Comparison of ENCODE assay signal across 12 cellular contexts in the genomic region with DNA sequence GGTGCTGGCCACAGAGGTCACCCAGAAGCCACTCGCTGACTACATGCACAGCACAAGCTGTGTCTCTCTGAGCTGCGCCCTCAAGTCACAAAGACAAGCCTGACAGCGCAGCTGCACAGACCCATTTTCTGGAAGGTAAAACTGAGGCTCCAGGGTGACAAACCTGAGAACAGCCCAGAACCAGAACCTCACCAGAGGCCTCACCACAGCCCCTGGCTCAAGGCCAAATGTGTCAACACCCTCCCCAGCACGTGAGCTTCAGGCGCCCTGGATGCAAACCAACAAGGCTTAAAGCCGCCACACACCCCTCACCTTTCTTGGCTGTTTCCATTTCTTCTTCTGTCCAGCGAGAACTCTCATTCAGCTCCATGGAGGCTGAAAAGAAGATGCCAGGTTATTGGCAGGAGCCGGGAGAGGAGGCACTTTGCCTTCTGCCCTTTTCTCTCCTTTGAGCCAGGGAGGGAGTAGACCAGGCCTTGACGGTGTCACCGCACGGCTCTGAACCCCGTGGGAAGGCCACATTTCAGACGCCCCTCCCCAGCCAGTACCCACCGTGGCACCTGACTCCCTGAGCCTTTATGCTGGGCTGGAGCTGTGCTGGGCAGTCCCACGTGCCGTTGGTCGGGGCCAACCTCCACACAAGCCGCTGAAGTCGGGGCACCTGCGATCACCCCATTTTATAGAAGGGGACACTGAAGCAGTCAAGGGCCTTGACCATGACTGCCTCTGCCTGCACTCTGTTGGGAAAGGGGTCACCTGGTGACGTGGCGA.
DNase-seq lines count a peak whose midpoint lies in the region; ATAC-seq and TF ChIP-seq lines count a peak whose summit lies in the region.
"Had no signal": no experiment of that assay in that cellular context is flagged by ENCODE, and none has a peak within 500 bp of the region (broad histone marks: within the 10 kb centered on the region; RNA-seq: fewer than 3 reads in every experiment).

No MANE protein-coding gene starts in this region.

- in situ Hi-C loops in KBM-7 (cut with MboI; ENCODE audit: low pct_unique_long_range_greater_than_20kb, low sequenced_read_pairs), result no loop called here

- peaks cover 20% of the 10 kb centered on the region for H3K4me1 Mint-ChIP-seq in CD14-positive monocyte

- no peak for TF ChIP-seq POLR2A in body of pancreas (IDR thresholded peaks at IDR 0.05)

- no peak for TF ChIP-seq CTCF in CD14-positive monocyte (IDR thresholded peaks at IDR 0.05)
- TF ChIP-seq CTCF in body of pancreas (IDR thresholded peaks at IDR 0.05), result no peak
- TF ChIP-seq CTCF in mucosa of descending colon (IDR thresholded peaks at IDR 0.05), result no peak
- TF ChIP-seq CTCF in OCI-LY7 (conservative IDR thresholded peaks at IDR 0.05; ENCODE audit: low read length), result no peak

- H3K4me3 Mint-ChIP-seq in CD14-positive monocyte, result no peak overlapping the region

- H3K36me3 ChIP-seq in body of pancreas (replicated peaks in 1 of 2; ENCODE audit: insufficient read depth in 1 of 2, low read depth in 2 of 2) (no peaks in the 10 kb centered on the region), mucosa of descending colon (ENCODE audit: low read depth) (no peaks in the 10 kb centered on the region), OCI-LY7 (ENCODE audit: insufficient read depth, low read length) (peaks cover 33% of the 10 kb centered on the region; the same call in 1 of the 2 replicates)

- H3K4me1 ChIP-seq in body of pancreas (peaks cover 42% of the 10 kb centered on the region), mucosa of descending colon (ENCODE audit: low read depth) (peaks cover 34% of the 10 kb centered on the region), OCI-LY7 (ENCODE audit: insufficient read depth, low read length, poor library complexity, severe bottlenecking) (no peaks in the 10 kb centered on the region)

- intact Hi-C loops in CD14-positive monocyte (cut with micrococcal nuclease), result loop anchor here (10.0 kb wide), 2 partner anchors 57 to 287 kb away; no protein-coding TSS in a partner anchor
- intact Hi-C loops in body of pancreas (cut with DNase I), result no loop called here
- intact Hi-C loops in mucosa of descending colon (cut with DNase I, micrococcal nuclease), result no loop called here
- intact Hi-C loops in OCI-LY7 (cut with micrococcal nuclease; ENCODE audit: unreplicated experiment), result no loop called here

- H3K79me2 ChIP-seq in OCI-LY7 (ENCODE audit: insufficient read depth, low read depth, low read length), result no peaks in the 10 kb centered on the region

- peaks cover 82 to 95% of the 10 kb centered on the region in 2 donors for H3K36me3 Mint-ChIP-seq in CD14-positive monocyte

- peak overlapping the region in 4 of 7 donors; percentile 15 to 46 (median 18) for H3K27ac Mint-ChIP-seq in CD14-positive monocyte

- no peaks in the 10 kb centered on the region for H4K20me1 ChIP-seq in OCI-LY7 (ENCODE audit: insufficient read depth, low read length)

- POLR2A ChIA-PET in OCI-LY7 (lab: Charles Lee), result interaction anchor here (0.6 kb wide), 1 partner anchor 547 kb away, joined by 3 read pairs; no protein-coding TSS in a partner anchor

- H2AFZ ChIP-seq in OCI-LY7 (ENCODE audit: low read length), result no peak overlapping the region

- no peaks in the 10 kb centered on the region for H3K9me2 ChIP-seq in OCI-LY7 (ENCODE audit: insufficient read depth, low read length)

- H3K27me3 Mint-ChIP-seq in CD14-positive monocyte (ENCODE audit: low read depth in 3 of 3), result no peaks in the 10 kb centered on the region

- ATAC-seq in body of pancreas (no peak), mucosa of descending colon (peak; percentile 16)

- H3K9me3 Mint-ChIP-seq in CD14-positive monocyte, result peaks cover 0 to 2% (median 0%) of the 10 kb centered on the region in 7 donors

- no peaks in the 10 kb centered on the region for H3K27me3 ChIP-seq in body of pancreas

- 82 to 89% methylated on average over 9 to 22 of the region's 22 CpGs for WGBS in body of pancreas, 2 donors

- no peak for DNase-seq in CD14-positive monocyte (ENCODE audit: low spot score)
- DNase-seq in KBM-7, result peak; percentile 10
- DNase-seq in body of pancreas, result peak; percentile 58 to 72 (median 70)
- DNase-seq in mucosa of descending colon, result peak in 2 of 3 donors; percentile 76 to 77
- no peak for DNase-seq in OCI-LY7 (ENCODE audit: low spot score)
- no peak for DNase-seq in NCI-H187 treated with DMSO at 0.1 percent for 48 hours (lab: John Stamatoyannopoulos, UW)
- no peak for DNase-seq in SW480 (ENCODE audit: low spot score)
- DNase-seq in GDM1 (lab: John Stamatoyannopoulos, UW), result no peak
- DNase-seq: foreskin melanocyte; GOT3; stimulated activated CD4-positive, alpha-beta T cell treated with anti-CD3 and anti-CD28 coated beads, Interleukin-12 subunit alpha, Interleukin-12 subunit beta, amount 100 ng/mL, for 4 hours had no signal

- H3K9me3 ChIP-seq in body of pancreas, result no peaks in the 10 kb centered on the region
- no peaks in the 10 kb centered on the region for H3K9me3 ChIP-seq in mucosa of descending colon
- H3K9me3 ChIP-seq in OCI-LY7 (ENCODE audit: low read length), result no peaks in the 10 kb centered on the region

- H3K4me3 ChIP-seq in body of pancreas (no peak overlapping the region), mucosa of descending colon (no peak overlapping the region), OCI-LY7 (ENCODE audit: low read depth, low read length, poor library complexity, severe bottlenecking) (no peak overlapping the region)
- H3K4me3 ChIP-seq: SK-N-MC had no signal

- peak overlapping the region in 3 of 4 donors; percentile 62 to 73 (median 72) for H3K27ac ChIP-seq in body of pancreas
- H3K27ac ChIP-seq in OCI-LY7 (ENCODE audit: low read depth, low read length, poor library complexity, severe bottlenecking), result no peak overlapping the region
- H3K27ac ChIP-seq: SK-N-MC had no signal

- H3K4me2 ChIP-seq in OCI-LY7 (ENCODE audit: low read length), result no peak overlapping the region

- CTCF ChIA-PET in OCI-LY7 (lab: Charles Lee; ENCODE audit: unreplicated experiment), result no interaction called here

- no TSS peak for BruUV-seq in OCI-LY7 (replicated peaks; lab: Mats Ljungman, UMichigan)

Comparison
In these comparisons a context has a peak if more than half of its experiments do, and no peak if none do; other contexts are left out.
1. DNase-seq: peak in KBM-7 (single experiment), body of pancreas (4 of 4) and mucosa of descending colon (2 of 3); none in CD14-positive monocyte (single experiment), OCI-LY7 (single experiment), NCI-H187 treated with DMSO at 0.1 percent for 48 hours (single experiment), SW480 (single experiment) and GDM1 (single experiment).
2. intact Hi-C loops: an anchor here in CD14-positive monocyte (10.0 kb wide); none called in body of pancreas, mucosa of descending colon and OCI-LY7.